1 cellular context compared by ENCODE assay signal in the genomic region with DNA sequence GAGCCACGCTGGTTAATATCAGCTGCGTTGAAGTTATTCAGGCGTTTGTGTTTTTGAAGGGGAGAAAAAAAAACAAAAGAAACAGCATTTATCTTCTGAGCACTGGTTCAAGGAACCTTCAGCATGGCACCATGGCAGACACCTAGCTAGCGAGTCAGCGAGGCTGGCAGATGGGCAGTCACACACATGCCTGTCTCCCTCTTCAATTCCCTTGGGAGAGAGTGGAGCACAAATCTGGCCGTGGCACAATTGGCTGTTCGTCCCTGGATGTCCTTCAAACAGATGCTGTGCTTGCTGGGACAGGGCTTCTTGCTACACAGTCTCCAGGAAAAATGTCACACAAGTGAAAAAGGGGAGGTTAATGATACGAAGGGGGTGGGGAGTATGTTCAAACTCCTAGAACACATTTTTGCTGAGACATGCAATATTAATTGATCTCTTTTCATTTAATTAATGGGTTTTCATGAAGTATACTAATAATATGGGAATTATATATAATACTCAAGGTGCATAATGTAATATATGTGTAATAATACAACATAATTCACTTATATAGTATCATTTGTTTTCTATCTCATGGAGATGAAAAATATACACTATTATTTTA.
TF ChIP-seq lines count a peak whose summit lies in the region.

No MANE protein-coding gene starts in this region.

TF ChIP-seq in HepG2, 621 proteins besides CTCF, POLR2A, EP300 and RAD21 (continued from another document):
- TF ChIP-seq, protein P1, sequence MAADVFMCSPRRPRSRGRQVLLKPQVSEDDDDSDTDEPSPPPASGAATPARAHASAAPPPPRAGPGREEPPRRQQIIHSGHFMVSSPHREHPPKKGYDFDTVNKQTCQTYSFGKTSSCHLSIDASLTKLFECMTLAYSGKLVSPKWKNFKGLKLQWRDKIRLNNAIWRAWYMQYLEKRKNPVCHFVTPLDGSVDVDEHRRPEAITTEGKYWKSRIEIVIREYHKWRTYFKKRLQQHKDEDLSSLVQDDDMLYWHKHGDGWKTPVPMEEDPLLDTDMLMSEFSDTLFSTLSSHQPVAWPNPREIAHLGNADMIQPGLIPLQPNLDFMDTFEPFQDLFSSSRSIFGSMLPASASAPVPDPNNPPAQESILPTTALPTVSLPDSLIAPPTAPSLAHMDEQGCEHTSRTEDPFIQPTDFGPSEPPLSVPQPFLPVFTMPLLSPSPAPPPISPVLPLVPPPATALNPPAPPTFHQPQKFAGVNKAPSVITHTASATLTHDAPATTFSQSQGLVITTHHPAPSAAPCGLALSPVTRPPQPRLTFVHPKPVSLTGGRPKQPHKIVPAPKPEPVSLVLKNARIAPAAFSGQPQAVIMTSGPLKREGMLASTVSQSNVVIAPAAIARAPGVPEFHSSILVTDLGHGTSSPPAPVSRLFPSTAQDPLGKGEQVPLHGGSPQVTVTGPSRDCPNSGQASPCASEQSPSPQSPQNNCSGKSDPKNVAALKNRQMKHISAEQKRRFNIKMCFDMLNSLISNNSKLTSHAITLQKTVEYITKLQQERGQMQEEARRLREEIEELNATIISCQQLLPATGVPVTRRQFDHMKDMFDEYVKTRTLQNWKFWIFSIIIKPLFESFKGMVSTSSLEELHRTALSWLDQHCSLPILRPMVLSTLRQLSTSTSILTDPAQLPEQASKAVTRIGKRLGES (CRISPR knock-in tag; IDR thresholded peaks at IDR 0.05; ENCODE audit: borderline replicate concordance): no peak
- TF ChIP-seq MAFF (IDR thresholded peaks at IDR 0.05; ENCODE audit: low read depth, low read length): peak; percentile 48; the same call in 1 of the 2 replicates
- TF ChIP-seq, protein P2, sequence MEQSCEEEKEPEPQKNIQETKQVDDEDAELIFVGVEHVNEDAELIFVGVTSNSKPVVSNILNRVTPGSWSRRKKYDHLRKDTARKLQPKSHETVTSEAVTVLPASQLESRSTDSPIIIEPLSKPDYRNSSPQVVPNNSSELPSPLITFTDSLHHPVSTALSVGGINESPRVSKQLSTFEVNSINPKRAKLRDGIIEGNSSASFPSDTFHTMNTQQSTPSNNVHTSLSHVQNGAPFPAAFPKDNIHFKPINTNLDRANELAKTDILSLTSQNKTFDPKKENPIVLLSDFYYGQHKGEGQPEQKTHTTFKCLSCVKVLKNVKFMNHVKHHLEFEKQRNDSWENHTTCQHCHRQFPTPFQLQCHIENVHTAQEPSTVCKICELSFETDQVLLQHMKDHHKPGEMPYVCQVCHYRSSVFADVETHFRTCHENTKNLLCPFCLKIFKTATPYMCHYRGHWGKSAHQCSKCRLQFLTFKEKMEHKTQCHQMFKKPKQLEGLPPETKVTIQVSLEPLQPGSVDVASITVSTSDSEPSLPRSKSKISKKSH (CRISPR knock-in tag; IDR thresholded peaks at IDR 0.05; ENCODE audit: borderline replicate concordance): no peak
